In the genomic region with DNA sequence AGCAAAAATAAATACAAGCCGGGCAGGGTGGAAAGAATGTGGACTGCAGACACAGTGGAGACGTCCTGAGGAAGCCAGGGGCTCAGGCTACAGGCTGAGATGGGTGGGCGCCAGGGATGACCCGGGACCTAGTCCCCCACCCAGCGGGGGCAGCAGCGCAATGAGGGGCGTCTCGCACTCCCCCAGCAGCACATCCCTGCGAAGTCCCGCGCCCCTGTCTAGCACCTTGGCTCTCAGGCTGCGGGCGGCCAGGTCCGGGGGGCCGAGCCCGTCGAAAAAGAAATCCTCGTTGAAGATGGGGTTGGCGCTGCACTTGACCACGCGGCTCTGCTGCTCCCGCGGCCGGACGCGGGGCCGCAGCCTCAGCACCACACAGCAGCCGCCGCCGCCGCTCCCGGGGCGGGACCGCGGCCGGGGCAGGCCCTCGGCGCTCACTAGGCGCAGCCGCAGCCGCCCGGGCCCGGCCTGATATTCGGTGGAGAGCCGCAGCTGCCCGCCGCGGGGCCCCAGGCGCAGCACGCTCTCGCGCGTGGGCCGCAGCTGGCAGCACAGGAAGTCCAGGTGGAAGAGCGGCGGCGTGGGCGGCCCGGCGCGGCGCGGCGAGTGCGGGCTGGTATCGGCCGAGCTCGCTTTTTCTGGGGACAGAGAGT, we compare ENCODE assay signal across 9 cellular contexts. TPM values are rescaled to one million over a fixed set of nuclear protein-coding genes. Genes with fewer than 3 reads are reported as not detected.
A peak's percentile ranks its signal among the peaks of the same experiment; 100 is the strongest.
DNase-seq lines count a peak whose midpoint lies in the region; ATAC-seq and TF ChIP-seq lines count a peak whose summit lies in the region.
"Had no signal": no experiment of that assay in that cellular context is flagged by ENCODE, and none has a peak within 500 bp of the region (broad histone marks: within the 10 kb centered on the region; RNA-seq: fewer than 3 reads in every experiment).

No MANE protein-coding gene starts in this region.

- peak overlapping the region; percentile 80 to 95 (median 93) for H3K4me3 Mint-ChIP-seq in CD8-positive, alpha-beta memory T cell
- H3K4me3 Mint-ChIP-seq in endothelial cell (ENCODE audit: unreplicated experiment) = peak overlapping the region; percentile 76
- H3K4me3 Mint-ChIP-seq in natural killer cell = peak overlapping the region; percentile 92

- peaks cover 0 to 2% of the 10 kb centered on the region in 2 donors for H3K27me3 Mint-ChIP-seq in CD8-positive, alpha-beta memory T cell
- H3K27me3 Mint-ChIP-seq in endothelial cell (ENCODE audit: unreplicated experiment) (peaks cover 18% of the 10 kb centered on the region), natural killer cell (ENCODE audit: low read depth in 2 of 2) (peaks cover 0 to 24% of the 10 kb centered on the region in 2 donors)

- H3K9me3 Mint-ChIP-seq in CD8-positive, alpha-beta memory T cell = no peaks in the 10 kb centered on the region
- H3K9me3 Mint-ChIP-seq in endothelial cell (ENCODE audit: unreplicated experiment) (no peaks in the 10 kb centered on the region), natural killer cell (no peaks in the 10 kb centered on the region)

- peak overlapping the region; percentile 87 to 99 (median 96) for H3K27ac Mint-ChIP-seq in CD8-positive, alpha-beta memory T cell
- H3K27ac Mint-ChIP-seq in endothelial cell (ENCODE audit: unreplicated experiment) (no peak overlapping the region), natural killer cell (peak overlapping the region; percentile 72 to 86)

- intact Hi-C loops in natural killer cell (cut with micrococcal nuclease) = loop anchor here (1.0 to 5.0 kb wide), 3 partner anchors 48 to 393 kb away; a partner anchor contains a TSS

- TF ChIP-seq CTCF in endothelial cell (IDR thresholded peaks at IDR 0.05; ENCODE audit: unreplicated experiment) = no peak
- no peak for TF ChIP-seq CTCF in natural killer cell (IDR thresholded peaks at IDR 0.05)

- CTCF ChIA-PET in CD8-positive, alpha-beta memory T cell (lab: Charles Lee) = interaction anchor here (2.3 to 2.4 kb wide), 2 partner anchors 23 to 244 kb away, joined by 10 to 16 read pairs; no protein-coding TSS in a partner anchor

- H3K36me3 Mint-ChIP-seq in CD8-positive, alpha-beta memory T cell = peaks cover 0 to 3% (median 0%) of the 10 kb centered on the region in 3 donors
- peaks cover 10% of the 10 kb centered on the region for H3K36me3 Mint-ChIP-seq in endothelial cell (ENCODE audit: low read depth, unreplicated experiment)
- H3K36me3 Mint-ChIP-seq in natural killer cell = no peaks in the 10 kb centered on the region

- H3K9me3 ChIP-seq in CD8-positive, alpha-beta memory T cell (ENCODE audit: low read length) = no peaks in the 10 kb centered on the region
- H3K9me3 ChIP-seq in MG63 = no peaks in the 10 kb centered on the region
- H3K9me3 ChIP-seq: adrenal gland had no signal

- H3K27ac ChIP-seq in CD8-positive, alpha-beta memory T cell (ENCODE audit: low read depth, low read length) = no peak overlapping the region

- no peaks in the 10 kb centered on the region for H3K27me3 ChIP-seq in CD8-positive, alpha-beta memory T cell (ENCODE audit: insufficient read depth, low read length, poor library complexity, severe bottlenecking)
- H3K27me3 ChIP-seq in MG63 = no peaks in the 10 kb centered on the region

- POLR2A ChIA-PET in CD8-positive, alpha-beta memory T cell (lab: Charles Lee) = interaction anchor here (0.5 to 0.9 kb wide), 3 partner anchors 47 to 485 kb away, joined by 3 to 4 read pairs (median 4); no protein-coding TSS in a partner anchor

- ATAC-seq in natural killer cell = peak; percentile 38 to 60 (median 40)

- peaks cover 51% of the 10 kb centered on the region for H3K4me1 ChIP-seq in CD8-positive, alpha-beta memory T cell (ENCODE audit: insufficient read depth, low read length)

- H3K4me3 ChIP-seq in CD8-positive, alpha-beta memory T cell (ENCODE audit: low read length) = peak overlapping the region; percentile 23
- H3K4me3 ChIP-seq in MG63 = no peak overlapping the region

- peaks cover 55 to 71% (median 65%) of the 10 kb centered on the region in 3 donors for H3K4me1 Mint-ChIP-seq in CD8-positive, alpha-beta memory T cell
- H3K4me1 Mint-ChIP-seq in endothelial cell (ENCODE audit: unreplicated experiment) (peaks cover 46% of the 10 kb centered on the region), natural killer cell (peaks cover 33 to 47% of the 10 kb centered on the region in 2 donors)

- no peaks in the 10 kb centered on the region for H3K36me3 ChIP-seq in CD8-positive, alpha-beta memory T cell (ENCODE audit: insufficient read depth, low read length)
- no peaks in the 10 kb centered on the region for H3K36me3 ChIP-seq in MG63
- H3K36me3 ChIP-seq: adrenal gland had no signal

- peak in 3 of 5 donors; percentile 40 to 60 (median 43) for DNase-seq in CD8-positive, alpha-beta memory T cell
- DNase-seq in RPMI8226 (peak; percentile 48), endothelial cell (ENCODE audit: low spot score) (no peak), natural killer cell (peak; percentile 40), NCI-H1092 treated with DMSO at 0.1 percent for 48 hours (lab: John Stamatoyannopoulos, UW) (no peak), MG63 (no peak), SIG-M5 (lab: John Stamatoyannopoulos, UW) (no peak), RKO (ENCODE audit: low spot score) (no peak)

RNA-seq across cellular contexts. Expression of a gene that starts 1.7 kb away (rescaled TPM):
- total RNA-seq in CD8-positive, alpha-beta memory T cell = 1 to 10 TPM; 1.9 to 2.0 TPM
- 3.7 TPM for polyA plus RNA-seq in CD8-positive, alpha-beta memory T cell
- total RNA-seq in endothelial cell (ENCODE audit: unreplicated experiment) (0.95 TPM), natural killer cell (under 1 TPM in 2 of 3 donors, not detected in 1; 0.20 to 0.24 TPM)
- not detected in 2 replicates for total RNA-seq in MG63 (2014; rRNA removed; shearing (Covaris generic); ENCODE audit: low replicate concordance)

RNA-seq across cellular contexts. Expression of a gene that starts 6.4 kb away (rescaled TPM):
- 1 to 10 TPM; 1.3 to 1.5 TPM for total RNA-seq in CD8-positive, alpha-beta memory T cell
- polyA plus RNA-seq in CD8-positive, alpha-beta memory T cell = 46.4 TPM
- total RNA-seq in endothelial cell (ENCODE audit: unreplicated experiment) (1.0 TPM), natural killer cell (under 1 TPM; 0.14 to 0.78 (median 0.70) TPM)
- total RNA-seq in MG63 (2014; rRNA removed; shearing (Covaris generic); ENCODE audit: low replicate concordance) = 0.63 TPM in 1 of 2 replicates, not detected in the other

RNA-seq across cellular contexts. Expression of a gene that starts 15.5 kb away (rescaled TPM):
- total RNA-seq in CD8-positive, alpha-beta memory T cell = not detected
- polyA plus RNA-seq in CD8-positive, alpha-beta memory T cell = 0.38 TPM
- total RNA-seq in endothelial cell (ENCODE audit: unreplicated experiment) (not detected), natural killer cell (under 1 TPM in 1 of 3 donors, not detected in 2; 0.52 TPM)
- not detected in 2 replicates for total RNA-seq in MG63 (2014; rRNA removed; shearing (Covaris generic); ENCODE audit: low replicate concordance)
- total RNA-seq: adrenal gland had no signal
- polyA plus RNA-seq: adrenal gland had no signal

RNA-seq across cellular contexts. Expression of a gene that starts 32.7 kb away (rescaled TPM):
- under 1 TPM in 1 of 2 experiments, not detected in 1; 0.09 TPM for total RNA-seq in CD8-positive, alpha-beta memory T cell
- polyA plus RNA-seq in CD8-positive, alpha-beta memory T cell = 0.28 TPM
- total RNA-seq in endothelial cell (ENCODE audit: unreplicated experiment) (0.13 TPM), natural killer cell (not detected)
- not detected in 2 replicates for total RNA-seq in MG63 (2014; rRNA removed; shearing (Covaris generic); ENCODE audit: low replicate concordance)

RNA-seq across cellular contexts. Expression of a gene that starts 47.7 kb away (rescaled TPM):
- 10 to 100 TPM; 16.4 to 17.4 TPM for total RNA-seq in CD8-positive, alpha-beta memory T cell
- 20.5 TPM for polyA plus RNA-seq in CD8-positive, alpha-beta memory T cell
- 27.2 TPM for total RNA-seq in endothelial cell (ENCODE audit: unreplicated experiment)
- 10 to 100 TPM in 1 of 3 donors, 1 to 10 TPM in 2; 6.3 to 14.5 (median 8.0) TPM for total RNA-seq in natural killer cell
- 14.1 and 23.5 TPM in 2 replicates for total RNA-seq in MG63 (2014; rRNA removed; shearing (Covaris generic); ENCODE audit: low replicate concordance)

Comparison
In these comparisons a context has a peak if more than half of its experiments do, and no peak if none do; other contexts are left out.
1. DNase-seq: peak in CD8-positive, alpha-beta memory T cell (3 of 5), RPMI8226 (single experiment) and natural killer cell (single experiment); none in endothelial cell (single experiment), NCI-H1092 treated with DMSO at 0.1 percent for 48 hours (single experiment), MG63 (single experiment), SIG-M5 (single experiment) and RKO (single experiment).
2. Peak in every context shown above with its lines, with median percentiles within 50 percentile points of each other: H3K4me3 Mint-ChIP-seq.